ENCODE assay signal across 10 cellular contexts in genomic region chr16:30715777-30716445, GRCh38. TPM values are rescaled to one million over a fixed set of nuclear protein-coding genes. Genes with fewer than 3 reads are reported as not detected.
DNase-seq lines count a peak whose midpoint lies in the region; ATAC-seq and TF ChIP-seq lines count a peak whose summit lies in the region.
"Had no signal": no experiment of that assay in that cellular context is flagged by ENCODE, and none has a peak within 500 bp of the region (broad histone marks: within the 10 kb centered on the region; RNA-seq: fewer than 3 reads in every experiment).

No MANE protein-coding gene starts in this region.

- H3K9ac ChIP-seq in subcutaneous abdominal adipose tissue (ENCODE audit: low read length in 5 of 5): peak overlapping the region in 1 of 5 donors; percentile 3

- H3K9me3 ChIP-seq in lower lobe of right lung (no peaks in the 10 kb centered on the region), subcutaneous abdominal adipose tissue (ENCODE audit: control insufficient read depth in 5 of 5, low read length in 5 of 5) (no peaks in the 10 kb centered on the region)

- peak; percentile 29 for DNase-seq in activated T-cell treated with anti-CD3 and anti-CD28 coated beads for 24 hours (ENCODE audit: low read depth)
- no peak for DNase-seq in activated T-cell treated with anti-CD3 and anti-CD28 coated beads, Interleukin-2, amount 50 U/mL, for 1 hour
- DNase-seq in activated T-cell treated with anti-CD3 and anti-CD28 coated beads, Interleukin-2, amount 50 U/mL, for 4 hours: peak; percentile 34
- DNase-seq in lower lobe of right lung: no peak
- DNase-seq in DMS53 (lab: John Stamatoyannopoulos, UW): no peak
- DNase-seq: OCI-M1 had no signal

- H3K36me3 ChIP-seq in lower lobe of right lung (peaks cover 100% of the 10 kb centered on the region), subcutaneous abdominal adipose tissue (ENCODE audit: control insufficient read depth in 5 of 5, insufficient read depth in 5 of 5, low read length in 5 of 5) (peaks cover 29 to 89% (median 76%) of the 10 kb centered on the region in 5 donors)

- no peaks in the 10 kb centered on the region for H3K9me3 Mint-ChIP-seq in activated T-cell treated with anti-CD3 and anti-CD28 coated beads, Interleukin-2, amount 50 U/mL, for 4 hours

- intact Hi-C loops in lower lobe of right lung (cut with DNase I): no loop called here

- H3K4me3 Mint-ChIP-seq in activated T-cell treated with anti-CD3 and anti-CD28 coated beads, Interleukin-2, amount 50 U/mL, for 4 hours: peak overlapping the region; percentile 45

- TF ChIP-seq CTCF in lower lobe of right lung (IDR thresholded peaks at IDR 0.05): no peak

- H3K4me1 Mint-ChIP-seq in activated T-cell treated with anti-CD3 and anti-CD28 coated beads, Interleukin-2, amount 50 U/mL, for 4 hours (ENCODE audit: low read depth): peaks cover 33% of the 10 kb centered on the region

- H3K36me3 Mint-ChIP-seq in activated T-cell treated with anti-CD3 and anti-CD28 coated beads, Interleukin-2, amount 50 U/mL, for 4 hours (ENCODE audit: insufficient read depth): peaks cover 52% of the 10 kb centered on the region

- no peak overlapping the region for H3K4me3 ChIP-seq in lower lobe of right lung
- H3K4me3 ChIP-seq in subcutaneous abdominal adipose tissue (ENCODE audit: low read depth in 1 of 5, low read length in 5 of 5): no peak overlapping the region

- no peaks in the 10 kb centered on the region for H3K27me3 Mint-ChIP-seq in activated T-cell treated with anti-CD3 and anti-CD28 coated beads, Interleukin-2, amount 50 U/mL, for 4 hours (ENCODE audit: low read depth)

- H3K27ac ChIP-seq in lower lobe of right lung (peak overlapping the region; percentile 59), subcutaneous abdominal adipose tissue (ENCODE audit: low read depth, low read length) (peak overlapping the region; percentile 67)

- H3K27me3 ChIP-seq in lower lobe of right lung (ENCODE audit: low read depth) (no peaks in the 10 kb centered on the region), subcutaneous abdominal adipose tissue (ENCODE audit: control insufficient read depth in 5 of 5, insufficient read depth in 4 of 5, low read length in 5 of 5) (no peaks in the 10 kb centered on the region)

- H3K4me1 ChIP-seq in lower lobe of right lung: peaks cover 13% of the 10 kb centered on the region
- H3K4me1 ChIP-seq in subcutaneous abdominal adipose tissue (ENCODE audit: control insufficient read depth in 5 of 5, insufficient read depth in 5 of 5, low read length in 5 of 5): peaks cover 0 to 15% (median under 1%) of the 10 kb centered on the region in 5 donors

- ATAC-seq in activated T-cell treated with anti-CD3 and anti-CD28 coated beads, Interleukin-2, amount 50 U/mL, for 4 hours: peak; percentile 98 to 100
- ATAC-seq in lower lobe of right lung: peak; percentile 58 to 62
- ATAC-seq in HG02981 (IDR thresholded peaks at IDR 0.05; ENCODE audit: unreplicated experiment): no peak
- ATAC-seq in GM18498 (IDR thresholded peaks at IDR 0.05; ENCODE audit: unreplicated experiment): no peak
- ATAC-seq: esophagus mucosa had no signal

RNA-seq across cellular contexts. Expression of gene SRCAP, which starts 16.9 kb away (rescaled TPM):
- total RNA-seq in activated T-cell treated with anti-CD3 and anti-CD28 coated beads, Interleukin-2, amount 50 U/mL, for 4 hours: 100 to 1,000 TPM in 1 of 3 donors, 10 to 100 TPM in 2; 86.3 to 100 (median 96.5) TPM
- total RNA-seq in lower lobe of right lung: 73.8 TPM

RNA-seq across cellular contexts. Expression of gene PHKG2, which starts 32.3 kb away (rescaled TPM):
- total RNA-seq in activated T-cell treated with anti-CD3 and anti-CD28 coated beads, Interleukin-2, amount 50 U/mL, for 4 hours: 10 to 100 TPM; 31.1 to 34.5 (median 31.9) TPM
- total RNA-seq in lower lobe of right lung: 25.5 TPM

RNA-seq across cellular contexts. Expression of gene CFAP119, which starts 46.0 kb away (rescaled TPM):
- 1 to 10 TPM; 2.8 to 4.7 (median 4.3) TPM for total RNA-seq in activated T-cell treated with anti-CD3 and anti-CD28 coated beads, Interleukin-2, amount 50 U/mL, for 4 hours
- total RNA-seq in lower lobe of right lung: 11.1 TPM

RNA-seq across cellular contexts. Expression of gene RNF40, which starts 46.2 kb away (rescaled TPM):
- total RNA-seq in activated T-cell treated with anti-CD3 and anti-CD28 coated beads, Interleukin-2, amount 50 U/mL, for 4 hours: 100 to 1,000 TPM; 111 to 115 (median 113) TPM
- total RNA-seq in lower lobe of right lung: 95.9 TPM

RNA-seq across cellular contexts. Expression of gene FBRS, which starts 57.7 kb away (rescaled TPM):
- total RNA-seq in activated T-cell treated with anti-CD3 and anti-CD28 coated beads, Interleukin-2, amount 50 U/mL, for 4 hours: 100 to 1,000 TPM; 132 to 158 (median 137) TPM
- 68.6 TPM for total RNA-seq in lower lobe of right lung

Comparison
In these comparisons a context has a peak if more than half of its experiments do, and no peak if none do; other contexts are left out.
1. DNase-seq: peak in activated T-cell treated with anti-CD3 and anti-CD28 coated beads for 24 hours (single experiment) and activated T-cell treated with anti-CD3 and anti-CD28 coated beads, Interleukin-2, amount 50 U/mL, for 4 hours (single experiment); none in activated T-cell treated with anti-CD3 and anti-CD28 coated beads, Interleukin-2, amount 50 U/mL, for 1 hour (single experiment), lower lobe of right lung (single experiment) and DMS53 (single experiment).
2. ATAC-seq: peak in activated T-cell treated with anti-CD3 and anti-CD28 coated beads, Interleukin-2, amount 50 U/mL, for 4 hours (2 of 2) and lower lobe of right lung (2 of 2); none in HG02981 (single experiment) and GM18498 (single experiment).